26 cellular contexts compared by ENCODE assay signal in the genomic region with DNA sequence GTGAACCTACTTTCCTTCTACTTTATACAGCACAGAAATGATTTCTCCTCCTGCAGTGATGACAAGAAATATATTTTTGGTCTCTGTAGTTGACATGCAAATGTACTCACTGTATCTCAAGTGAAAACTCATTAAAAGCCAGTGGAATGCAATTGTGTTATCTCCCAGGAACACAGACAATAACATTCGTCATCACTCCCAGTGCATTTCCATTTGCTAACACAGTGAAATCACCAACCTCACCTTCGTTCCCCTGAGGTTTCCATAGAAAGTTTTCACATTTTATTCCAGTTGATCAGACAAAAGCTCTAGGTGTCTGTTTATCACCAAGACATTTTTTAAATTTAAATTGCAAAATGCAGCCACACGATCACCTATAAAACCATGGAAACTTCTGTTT. TPM values are rescaled to one million over a fixed set of nuclear protein-coding genes. Genes with fewer than 3 reads are reported as not detected.
"Had no signal": no experiment of that assay in that cellular context is flagged by ENCODE, and none has a peak within 500 bp of the region (broad histone marks: within the 10 kb centered on the region; RNA-seq: fewer than 3 reads in every experiment).

No MANE protein-coding gene starts in this region.

- H3K36me3 ChIP-seq: left ventricle myocardium inferior, prostate gland, transverse colon had no signal

- H3K27me3 ChIP-seq: foreskin keratinocyte, hepatocyte, transverse colon had no signal

- H3K27ac ChIP-seq: foreskin keratinocyte, hepatocyte, left ventricle myocardium inferior, prostate gland, transverse colon had no signal

- H3K79me2 ChIP-seq: hepatocyte had no signal

- DNase-seq: activated CD4-positive, alpha-beta T cell treated with anti-CD3 and anti-CD28 coated beads, Interleukin-2, amount 10 ng/mL, durations not matched to agents 7 days and 5 days; activated CD8-positive, alpha-beta memory T cell treated with anti-CD3 and anti-CD28 coated beads, Interleukin-2, amount 10 ng/mL, durations not matched to agents 7 days and 5 days; activated CD8-positive, alpha-beta T cell treated with anti-CD3 and anti-CD28 coated beads for 36 hours; activated effector memory CD4-positive, alpha-beta T cell treated with anti-CD3 and anti-CD28 coated beads, Interleukin-2, amount 50 U/mL, for 16 hours; activated naive CD4-positive, alpha-beta T cell treated with anti-CD3 and anti-CD28 coated beads, Interleukin-2, amount 50 U/mL, for 16 hours; activated naive CD8-positive, alpha-beta T cell treated with anti-CD3 and anti-CD28 coated beads, Interleukin-2, amount 50 U/mL, for 24 hours; activated T-cell treated with anti-CD3 and anti-CD28 coated beads for 4 hours; aorta; foreskin keratinocyte; left ventricle myocardium inferior; midbrain; natural killer cell; stimulated activated CD4-positive, alpha-beta T cell treated with anti-CD3 and anti-CD28 coated beads, Interleukin-2, amount 100 ng/mL, for 48 hours; stimulated activated CD8-positive, alpha-beta memory T cell treated with anti-CD3 and anti-CD28 coated beads, Interleukin-4, amount 100 ng/mL, for 48 hours; stimulated activated naive B cell treated with anti-CD40 and anti-IgM and Interleukin-4, amounts not matched to agents 10 μg/mL and 1 μg/mL and 100 μg/mL, for 72 hours; transverse colon had no signal

- H3K9me3 ChIP-seq: left ventricle myocardium inferior, prostate gland, transverse colon had no signal

- H3K4me2 ChIP-seq: hepatocyte had no signal

- FAIRE-seq: bronchial epithelial cell, urothelium cell line had no signal

- H3K4me3 ChIP-seq: hepatocyte, left ventricle myocardium inferior, prostate gland, transverse colon had no signal

- H3K4me1 ChIP-seq: foreskin keratinocyte, left ventricle myocardium inferior, prostate gland, transverse colon had no signal

- ATAC-seq: activated CD8-positive, alpha-beta memory T cell treated with anti-CD3 and anti-CD28 coated beads, Interleukin-2, amount 10 ng/mL, durations not matched to agents 7 days and 5 days; activated CD8-positive, alpha-beta T cell treated with anti-CD3 and anti-CD28 coated beads for 36 hours; activated naive CD8-positive, alpha-beta T cell treated with anti-CD3 and anti-CD28 coated beads, Interleukin-2, amount 50 U/mL, for 24 hours; foreskin keratinocyte; natural killer cell; stimulated activated naive B cell treated with anti-CD40 and anti-IgM and Interleukin-4, amounts not matched to agents 10 μg/mL and 1 μg/mL and 100 μg/mL, for 72 hours had no signal

- H2AFZ ChIP-seq: hepatocyte had no signal

RNA-seq across cellular contexts. Expression of a gene that starts 2.5 kb away (rescaled TPM):
- total RNA-seq: activated CD4-positive, alpha-beta T cell treated with anti-CD3 and anti-CD28 coated beads, Interleukin-2, amount 10 ng/mL, durations not matched to agents 7 days and 5 days; activated CD8-positive, alpha-beta memory T cell treated with anti-CD3 and anti-CD28 coated beads, Interleukin-2, amount 10 ng/mL, durations not matched to agents 7 days and 5 days; activated CD8-positive, alpha-beta T cell treated with anti-CD3 and anti-CD28 coated beads for 36 hours; aorta; bronchial epithelial cell; cerebellum; epithelial cell of proximal tubule; foreskin keratinocyte; hepatocyte; left ventricle myocardium inferior; lung microvascular endothelial cell; natural killer cell; osteoblast; prostate gland; T-helper 2 cell treated with Interferon-gamma antibody and Interleukin-4, amounts not matched to agents 100 ng/mL and 5 ng/mL, for 36 hours; temporal lobe; transverse colon had no signal
- polyA plus RNA-seq: aorta, foreskin keratinocyte, hepatocyte had no signal
